ENCODE assay signal across 14 cellular contexts in genomic region chr20:49352821-49353220, GRCh38.
"Had no signal": no experiment of that assay in that cellular context is flagged by ENCODE, and none has a peak within 500 bp of the region (broad histone marks: within the 10 kb centered on the region; RNA-seq: fewer than 3 reads in every experiment).

No MANE protein-coding gene starts in this region.

- H3K4me1 Mint-ChIP-seq: naive thymus-derived CD4-positive, alpha-beta T cell had no signal

- H3K27ac Mint-ChIP-seq: naive thymus-derived CD4-positive, alpha-beta T cell; nephron progenitor cell; type B pancreatic cell had no signal

- H3K4me3 ChIP-seq: hepatocyte, smooth muscle cell, suprapubic skin, thyroid gland had no signal

- H3K27ac ChIP-seq: hepatocyte, parathyroid adenoma, suprapubic skin, thyroid gland had no signal

- H3K9me3 ChIP-seq: suprapubic skin, thyroid gland had no signal

- H3K36me3 Mint-ChIP-seq: naive thymus-derived CD4-positive, alpha-beta T cell; type B pancreatic cell had no signal

- H3K27me3 ChIP-seq: hepatocyte, suprapubic skin, thyroid gland had no signal

- FAIRE-seq: endometrium, urothelium cell line had no signal

- H3K9me3 Mint-ChIP-seq: naive thymus-derived CD4-positive, alpha-beta T cell; nephron progenitor cell; type B pancreatic cell had no signal

- H3K4me3 Mint-ChIP-seq: naive thymus-derived CD4-positive, alpha-beta T cell; nephron progenitor cell; type B pancreatic cell had no signal

- ATAC-seq: esophagus mucosa; naive thymus-derived CD4-positive, alpha-beta T cell had no signal

- DNase-seq: effector memory CD4-positive, alpha-beta T cell; naive thymus-derived CD4-positive, alpha-beta T cell; nephron progenitor cell; stimulated activated CD4-positive, alpha-beta T cell treated with anti-CD3 and anti-CD28 coated beads, Interleukin-2, amount 100 ng/mL, for 48 hours; stimulated activated naive CD4-positive, alpha-beta T cell treated with Interleukin-2 at 50 U/mL for 16 hours; thyroid gland had no signal

- H3K4me1 ChIP-seq: parathyroid adenoma had no signal
